In the genomic region with DNA sequence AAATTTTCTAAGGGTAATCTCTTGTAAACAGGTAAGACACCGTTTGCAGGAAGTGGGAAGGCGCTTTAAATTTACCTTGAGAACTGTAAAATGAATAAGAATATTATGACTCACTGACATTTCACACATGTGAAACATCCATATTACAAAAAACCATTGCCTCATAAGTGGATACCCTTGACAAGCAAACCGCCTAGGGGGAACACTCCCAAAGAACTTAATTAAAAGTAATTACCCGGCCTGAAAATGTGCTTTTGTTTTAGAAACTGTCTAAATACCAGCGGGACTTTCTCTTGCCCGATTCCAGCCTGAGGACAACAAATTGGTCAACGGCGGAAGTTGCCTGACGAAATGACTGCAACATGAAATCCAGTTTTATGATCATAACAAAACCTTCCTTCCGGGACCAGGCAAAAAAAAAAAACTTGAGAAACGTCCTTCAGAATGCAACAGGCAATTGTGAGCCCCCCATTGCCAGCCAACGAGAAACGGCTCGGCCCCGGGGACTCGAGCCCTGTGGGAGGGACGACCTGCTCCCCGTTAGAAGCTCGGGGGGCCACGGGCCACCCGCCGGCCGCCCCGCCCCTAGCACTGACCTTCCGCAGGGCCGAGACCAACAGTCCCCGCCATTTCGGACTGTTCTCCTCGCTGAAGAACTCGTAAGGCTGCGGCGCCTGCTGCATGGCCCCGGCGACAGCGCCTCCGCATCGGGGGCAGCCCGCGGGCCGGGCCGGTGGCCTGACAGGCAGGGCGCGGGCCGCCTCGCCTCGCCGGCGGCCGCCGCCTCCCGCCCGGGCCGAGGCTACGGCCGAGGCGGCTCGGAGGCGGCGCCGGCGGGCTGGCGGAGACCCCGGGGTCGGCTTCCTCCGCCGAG, we compare ENCODE assay signal across 8 cellular contexts. TPM values are rescaled to one million over a fixed set of nuclear protein-coding genes. Genes with fewer than 3 reads are reported as not detected.
DNase-seq lines count a peak whose midpoint lies in the region; ATAC-seq and TF ChIP-seq lines count a peak whose summit lies in the region.

No MANE protein-coding gene starts in this region.

- POLR2A ChIA-PET in activated CD8-positive, alpha-beta T cell treated with anti-CD3 and anti-CD28 coated beads for 36 hours (lab: Charles Lee), result interaction anchor here (0.7 to 1.2 kb wide), 3 partner anchors 80 to 229 kb away, joined by 4 read pairs; no protein-coding TSS in a partner anchor

- TF ChIP-seq CTCF in 22Rv1 (IDR thresholded peaks at IDR 0.05), result no peak
- no peak for TF ChIP-seq CTCF in activated CD8-positive, alpha-beta T cell treated with anti-CD3 and anti-CD28 coated beads for 36 hours (IDR thresholded peaks at IDR 0.05)

- CTCF ChIA-PET in activated CD8-positive, alpha-beta T cell treated with anti-CD3 and anti-CD28 coated beads for 36 hours (lab: Charles Lee), result no interaction called here

- peak overlapping the region; percentile 88 for H3K27ac ChIP-seq in 22Rv1
- peak overlapping the region; percentile 90 for H3K27ac ChIP-seq in effector memory CD4-positive, alpha-beta T cell (ENCODE audit: insufficient read depth, low read length, poor library complexity, severe bottlenecking)

- intact Hi-C loops in activated CD8-positive, alpha-beta T cell treated with anti-CD3 and anti-CD28 coated beads for 36 hours (cut with micrococcal nuclease), result loop anchor here (5.0 kb wide), 2 partner anchors 81 to 369 kb away; a partner anchor contains a TSS

- no peaks in the 10 kb centered on the region for H3K36me3 ChIP-seq in effector memory CD4-positive, alpha-beta T cell (ENCODE audit: control insufficient read depth, insufficient read depth, low read length)

- peaks cover 10% of the 10 kb centered on the region for H3K36me3 Mint-ChIP-seq in activated CD8-positive, alpha-beta T cell treated with anti-CD3 and anti-CD28 coated beads for 36 hours (ENCODE audit: low read depth)

- peak overlapping the region; percentile 84 for H3K4me3 Mint-ChIP-seq in activated CD8-positive, alpha-beta T cell treated with anti-CD3 and anti-CD28 coated beads for 36 hours

- H3K27ac Mint-ChIP-seq in activated CD8-positive, alpha-beta T cell treated with anti-CD3 and anti-CD28 coated beads for 36 hours, result peak overlapping the region; percentile 91

- DNase-seq in NCI-H1694 treated with DMSO at 0.1 percent for 48 hours (lab: John Stamatoyannopoulos, UW) (peak; percentile 11), medulla oblongata (ENCODE audit: extremely low spot score) (peak; percentile 51)
- peak; percentile 67 for DNase-seq in activated CD8-positive, alpha-beta T cell treated with anti-CD3 and anti-CD28 coated beads for 36 hours
- DNase-seq in effector memory CD4-positive, alpha-beta T cell, result peak; percentile 7 to 15 (median 15)
- DNase-seq in stimulated activated CD8-positive, alpha-beta memory T cell treated with anti-CD3 and anti-CD28 coated beads, Interleukin-4, amount 100 ng/mL, for 48 hours, result peak; percentile 46

- peaks cover 12% of the 10 kb centered on the region for H3K4me1 ChIP-seq in effector memory CD4-positive, alpha-beta T cell (ENCODE audit: control insufficient read depth, insufficient read depth, low read length, poor library complexity, severe bottlenecking)

- no peaks in the 10 kb centered on the region for H3K9me3 ChIP-seq in effector memory CD4-positive, alpha-beta T cell (ENCODE audit: control insufficient read depth, low read length)

- H3K27me3 ChIP-seq in effector memory CD4-positive, alpha-beta T cell (replicated peaks; ENCODE audit: control insufficient read depth, insufficient read depth, low read length, poor library complexity, severe bottlenecking), result no peaks in the 10 kb centered on the region

- ATAC-seq in GM18499 (IDR thresholded peaks at IDR 0.05; ENCODE audit: insufficient read depth, unreplicated experiment) (peak; percentile 25), HG02938 (IDR thresholded peaks at IDR 0.05; ENCODE audit: unreplicated experiment) (peak; percentile 36)
- peak; percentile 32 for ATAC-seq in activated CD8-positive, alpha-beta T cell treated with anti-CD3 and anti-CD28 coated beads for 36 hours

- no peaks in the 10 kb centered on the region for H3K27me3 Mint-ChIP-seq in activated CD8-positive, alpha-beta T cell treated with anti-CD3 and anti-CD28 coated beads for 36 hours

- peaks cover 40% of the 10 kb centered on the region for H3K4me1 Mint-ChIP-seq in activated CD8-positive, alpha-beta T cell treated with anti-CD3 and anti-CD28 coated beads for 36 hours (ENCODE audit: low read depth)

- H3K9me3 Mint-ChIP-seq in activated CD8-positive, alpha-beta T cell treated with anti-CD3 and anti-CD28 coated beads for 36 hours, result peaks cover 12% of the 10 kb centered on the region

- H3K4me3 ChIP-seq in effector memory CD4-positive, alpha-beta T cell (ENCODE audit: insufficient read depth, low read depth, low read length, poor library complexity, severe bottlenecking), result peak overlapping the region; percentile 87

RNA-seq across cellular contexts. Expression of a gene that starts 0.5 kb away (rescaled TPM):
- 10 to 100 TPM; 14.7 to 16.4 TPM for total RNA-seq in activated CD8-positive, alpha-beta T cell treated with anti-CD3 and anti-CD28 coated beads for 36 hours

Comparison
In these comparisons a context has a peak if more than half of its experiments do, and no peak if none do; other contexts are left out.
1. Peak in every context shown above with its lines: DNase-seq, ATAC-seq, H3K4me3 ChIP-seq and H3K27ac ChIP-seq.
2. DNase-seq: peak in every context shown above with its lines; median percentile 67 in activated CD8-positive, alpha-beta T cell treated with anti-CD3 and anti-CD28 coated beads for 36 hours; 51 in medulla oblongata; 46 in stimulated activated CD8-positive, alpha-beta memory T cell treated with anti-CD3 and anti-CD28 coated beads, Interleukin-4, amount 100 ng/mL, for 48 hours; 15 in effector memory CD4-positive, alpha-beta T cell; 11 in NCI-H1694 treated with DMSO at 0.1 percent for 48 hours.